8 cellular contexts compared by ENCODE assay signal in genomic region chr2:18117592-18117991, GRCh38.
DNase-seq lines count a peak whose midpoint lies in the region; ATAC-seq and TF ChIP-seq lines count a peak whose summit lies in the region.

No MANE protein-coding gene starts in this region.

- no peak overlapping the region for H2AFZ ChIP-seq in GM23338

- H3K27me3 Mint-ChIP-seq in GM23338 (ENCODE audit: insufficient read depth, low read depth, poor library complexity), result no peaks in the 10 kb centered on the region

- H3K36me3 ChIP-seq in GM23338 (ENCODE audit: insufficient read depth), result no peaks in the 10 kb centered on the region

- TF ChIP-seq CTCF in GM23338 (conservative IDR thresholded peaks at IDR 0.05; ENCODE audit: low read depth in 2 of 2), result peak; percentile 87 to 95

- DNase-seq in activated CD4-positive, alpha-beta T cell treated with anti-CD3 and anti-CD28 coated beads, Interleukin-2, amount 50 U/mL, for 48 hours, result peak; percentile 1 to 7
- DNase-seq in activated CD4-positive, alpha-beta T cell treated with anti-CD3 and anti-CD28 coated beads for 1 hour, result no peak
- DNase-seq in GM23338 (ENCODE audit: low spot score), result peak; percentile 78
- peak; percentile 55 for DNase-seq in Jurkat, Clone E6-1 (ENCODE audit: low read depth, low spot score)
- DNase-seq in UCSD-AML1 (lab: John Stamatoyannopoulos, UW; ENCODE audit: unreplicated experiment), result peak; percentile 30
- peak in 1 of 2 donors; percentile 51 for DNase-seq in left colon
- no peak for DNase-seq in ecto neural progenitor cell (ENCODE audit: low spot score)
- DNase-seq in amniotic stem cell (lab: John Stamatoyannopoulos, UW), result no peak

- no peaks in the 10 kb centered on the region for H3K79me2 ChIP-seq in GM23338 (replicated peaks; ENCODE audit: insufficient read depth)

- H3K4me1 ChIP-seq in GM23338 (ENCODE audit: insufficient read depth), result no peaks in the 10 kb centered on the region

- intact Hi-C loops in left colon (cut with DNase I, micrococcal nuclease), result no loop called here

- H3F3A ChIP-seq in GM23338 (replicated peaks; ENCODE audit: low read depth), result no peaks in the 10 kb centered on the region

- no peak overlapping the region for H3K4me3 ChIP-seq in GM23338
- H3K4me3 ChIP-seq in Jurkat, Clone E6-1 (ENCODE audit: low read length), result no peak overlapping the region

- H3K9me2 ChIP-seq in GM23338 (ENCODE audit: insufficient read depth), result no peaks in the 10 kb centered on the region

- 0 out of 3 replicates have a peak, but pooled peaks cover 3% of the 10 kb centered on the region for H3K9me3 Mint-ChIP-seq in GM23338

- H3K27ac Mint-ChIP-seq in GM23338, result no peak overlapping the region

- H3K27me3 ChIP-seq in GM23338 (ENCODE audit: insufficient read depth), result no peaks in the 10 kb centered on the region

- H3K4me2 ChIP-seq in GM23338, result no peak overlapping the region

- H3K4me1 Mint-ChIP-seq in GM23338, result no peaks in the 10 kb centered on the region

- H3K27ac ChIP-seq in GM23338 (ENCODE audit: low read depth), result no peak overlapping the region

- ATAC-seq in GM23338, result peak; percentile 95
- peak; percentile 81 for ATAC-seq in left colon

- H3K4me3 Mint-ChIP-seq in GM23338, result no peak overlapping the region

- no peaks in the 10 kb centered on the region for H4K20me1 ChIP-seq in GM23338 (replicated peaks; ENCODE audit: insufficient read depth)

- no peaks in the 10 kb centered on the region for H3K36me3 Mint-ChIP-seq in GM23338 (ENCODE audit: low read depth)

TF ChIP-seq in GM23338, 12 proteins besides CTCF, POLR2A, EP300 and RAD21:
- TF ChIP-seq ZNF114 (CRISPR knock-in tag; IDR thresholded peaks at IDR 0.05) (no peak), EZH2phosphoT487 (IDR thresholded peaks at IDR 0.05; ENCODE audit: unreplicated experiment) (no peak), JUNB (IDR thresholded peaks at IDR 0.05; ENCODE audit: unreplicated experiment) (no peak), POLR2AphosphoS5 (IDR thresholded peaks at IDR 0.05; ENCODE audit: low read depth) (no peak), CREB1 (CRISPR knock-in tag; IDR thresholded peaks at IDR 0.05; ENCODE audit: low read depth) (no peak), NANOG (IDR thresholded peaks at IDR 0.05; ENCODE audit: borderline replicate concordance) (no peak), ZNF331 (CRISPR knock-in tag; IDR thresholded peaks at IDR 0.05; ENCODE audit: low read depth) (no peak), EZH2 (IDR thresholded peaks at IDR 0.05; ENCODE audit: low read depth, unreplicated experiment) (no peak)

Comparison
In these comparisons a context has a peak if more than half of its experiments do, and no peak if none do; other contexts are left out.
1. DNase-seq: peak in activated CD4-positive, alpha-beta T cell treated with anti-CD3 and anti-CD28 coated beads, Interleukin-2, amount 50 U/mL, for 48 hours (2 of 2), GM23338 (single experiment), Jurkat, Clone E6-1 (single experiment) and UCSD-AML1 (single experiment); none in activated CD4-positive, alpha-beta T cell treated with anti-CD3 and anti-CD28 coated beads for 1 hour (single experiment), ecto neural progenitor cell (single experiment) and amniotic stem cell (single experiment).